3 cellular contexts compared by ENCODE assay signal in the genomic region with DNA sequence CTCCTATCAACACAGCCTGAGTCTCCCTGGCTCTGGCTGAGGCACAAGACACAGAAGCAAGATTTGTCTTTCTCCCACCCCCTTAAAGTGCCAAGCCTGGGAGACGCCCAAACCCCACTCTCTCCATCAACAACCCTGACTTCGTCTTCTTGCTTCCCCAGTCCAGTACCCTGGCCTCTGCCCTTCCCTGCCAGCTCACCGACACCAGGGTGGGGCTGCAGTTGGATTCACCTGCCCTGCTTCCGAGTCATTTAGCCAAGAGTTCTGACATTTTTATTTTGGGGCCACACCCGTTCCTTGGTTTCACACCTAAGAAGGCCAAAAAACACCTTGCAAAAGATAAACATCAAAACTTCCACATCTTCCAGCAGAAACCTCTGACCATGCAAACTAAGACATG.
TF ChIP-seq lines count a peak whose summit lies in the region.

No MANE protein-coding gene starts in this region.

TF ChIP-seq in liver, 16 proteins besides CTCF, POLR2A, EP300 and RAD21:
- TF ChIP-seq HNF4G (IDR thresholded peaks at IDR 0.05) = no peak
- TF ChIP-seq YY1 (IDR thresholded peaks at IDR 0.05) = no peak
- TF ChIP-seq NR2F2 (IDR thresholded peaks at IDR 0.05) = no peak
- TF ChIP-seq FOXA2 (IDR thresholded peaks at IDR 0.05) = no peak
- TF ChIP-seq RXRA (IDR thresholded peaks at IDR 0.05) = no peak
- no peak for TF ChIP-seq FOXA1 (IDR thresholded peaks at IDR 0.05)
- no peak for TF ChIP-seq GABPA (IDR thresholded peaks at IDR 0.05 in 1 of 2, conservative IDR thresholded peaks at IDR 0.05 in 1 of 2)
- no peak for TF ChIP-seq SP1 (IDR thresholded peaks at IDR 0.05)
- TF ChIP-seq EGR1 (IDR thresholded peaks at IDR 0.05; ENCODE audit: low read depth in 2 of 2) = no peak

TF ChIP-seq in HepG2, 621 proteins besides CTCF, POLR2A, EP300 and RAD21 (continues in another document):
- TF ChIP-seq, protein P1, sequence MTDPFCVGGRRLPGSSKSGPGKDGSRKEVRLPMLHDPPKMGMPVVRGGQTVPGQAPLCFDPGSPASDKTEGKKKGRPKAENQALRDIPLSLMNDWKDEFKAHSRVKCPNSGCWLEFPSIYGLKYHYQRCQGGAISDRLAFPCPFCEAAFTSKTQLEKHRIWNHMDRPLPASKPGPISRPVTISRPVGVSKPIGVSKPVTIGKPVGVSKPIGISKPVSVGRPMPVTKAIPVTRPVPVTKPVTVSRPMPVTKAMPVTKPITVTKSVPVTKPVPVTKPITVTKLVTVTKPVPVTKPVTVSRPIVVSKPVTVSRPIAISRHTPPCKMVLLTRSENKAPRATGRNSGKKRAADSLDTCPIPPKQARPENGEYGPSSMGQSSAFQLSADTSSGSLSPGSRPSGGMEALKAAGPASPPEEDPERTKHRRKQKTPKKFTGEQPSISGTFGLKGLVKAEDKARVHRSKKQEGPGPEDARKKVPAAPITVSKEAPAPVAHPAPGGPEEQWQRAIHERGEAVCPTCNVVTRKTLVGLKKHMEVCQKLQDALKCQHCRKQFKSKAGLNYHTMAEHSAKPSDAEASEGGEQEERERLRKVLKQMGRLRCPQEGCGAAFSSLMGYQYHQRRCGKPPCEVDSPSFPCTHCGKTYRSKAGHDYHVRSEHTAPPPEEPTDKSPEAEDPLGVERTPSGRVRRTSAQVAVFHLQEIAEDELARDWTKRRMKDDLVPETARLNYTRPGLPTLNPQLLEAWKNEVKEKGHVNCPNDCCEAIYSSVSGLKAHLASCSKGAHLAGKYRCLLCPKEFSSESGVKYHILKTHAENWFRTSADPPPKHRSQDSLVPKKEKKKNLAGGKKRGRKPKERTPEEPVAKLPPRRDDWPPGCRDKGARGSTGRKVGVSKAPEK (CRISPR knock-in tag; IDR thresholded peaks at IDR 0.05; ENCODE audit: borderline replicate concordance) = no peak
- TF ChIP-seq ZNF629 (CRISPR knock-in tag; conservative IDR thresholded peaks at IDR 0.05) = no peak
- no peak for TF ChIP-seq ZNF639 (CRISPR knock-in tag; conservative IDR thresholded peaks at IDR 0.05)
- TF ChIP-seq, protein P2, sequence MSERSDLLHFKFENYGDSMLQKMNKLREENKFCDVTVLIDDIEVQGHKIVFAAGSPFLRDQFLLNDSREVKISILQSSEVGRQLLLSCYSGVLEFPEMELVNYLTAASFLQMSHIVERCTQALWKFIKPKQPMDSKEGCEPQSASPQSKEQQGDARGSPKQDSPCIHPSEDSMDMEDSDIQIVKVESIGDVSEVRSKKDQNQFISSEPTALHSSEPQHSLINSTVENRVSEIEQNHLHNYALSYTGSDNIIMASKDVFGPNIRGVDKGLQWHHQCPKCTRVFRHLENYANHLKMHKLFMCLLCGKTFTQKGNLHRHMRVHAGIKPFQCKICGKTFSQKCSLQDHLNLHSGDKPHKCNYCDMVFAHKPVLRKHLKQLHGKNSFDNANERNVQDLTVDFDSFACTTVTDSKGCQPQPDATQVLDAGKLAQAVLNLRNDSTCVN (CRISPR knock-in tag; IDR thresholded peaks at IDR 0.05; ENCODE audit: borderline replicate concordance) = no peak
- TF ChIP-seq, protein P3, sequence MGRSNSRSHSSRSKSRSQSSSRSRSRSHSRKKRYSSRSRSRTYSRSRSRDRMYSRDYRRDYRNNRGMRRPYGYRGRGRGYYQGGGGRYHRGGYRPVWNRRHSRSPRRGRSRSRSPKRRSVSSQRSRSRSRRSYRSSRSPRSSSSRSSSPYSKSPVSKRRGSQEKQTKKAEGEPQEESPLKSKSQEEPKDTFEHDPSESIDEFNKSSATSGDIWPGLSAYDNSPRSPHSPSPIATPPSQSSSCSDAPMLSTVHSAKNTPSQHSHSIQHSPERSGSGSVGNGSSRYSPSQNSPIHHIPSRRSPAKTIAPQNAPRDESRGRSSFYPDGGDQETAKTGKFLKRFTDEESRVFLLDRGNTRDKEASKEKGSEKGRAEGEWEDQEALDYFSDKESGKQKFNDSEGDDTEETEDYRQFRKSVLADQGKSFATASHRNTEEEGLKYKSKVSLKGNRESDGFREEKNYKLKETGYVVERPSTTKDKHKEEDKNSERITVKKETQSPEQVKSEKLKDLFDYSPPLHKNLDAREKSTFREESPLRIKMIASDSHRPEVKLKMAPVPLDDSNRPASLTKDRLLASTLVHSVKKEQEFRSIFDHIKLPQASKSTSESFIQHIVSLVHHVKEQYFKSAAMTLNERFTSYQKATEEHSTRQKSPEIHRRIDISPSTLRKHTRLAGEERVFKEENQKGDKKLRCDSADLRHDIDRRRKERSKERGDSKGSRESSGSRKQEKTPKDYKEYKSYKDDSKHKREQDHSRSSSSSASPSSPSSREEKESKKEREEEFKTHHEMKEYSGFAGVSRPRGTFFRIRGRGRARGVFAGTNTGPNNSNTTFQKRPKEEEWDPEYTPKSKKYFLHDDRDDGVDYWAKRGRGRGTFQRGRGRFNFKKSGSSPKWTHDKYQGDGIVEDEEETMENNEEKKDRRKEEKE (IDR thresholded peaks at IDR 0.05) = no peak
- no peak for TF ChIP-seq ZSCAN21 (CRISPR knock-in tag; IDR thresholded peaks at IDR 0.05; ENCODE audit: borderline replicate concordance)

TF ChIP-seq in SK-N-SH treated with all-trans-retinoic acid at 6 μM for 48 hours, 23 proteins besides CTCF, POLR2A, EP300 and RAD21:
- TF ChIP-seq ARNTL (CRISPR knock-in tag; IDR thresholded peaks at IDR 0.05; ENCODE audit: borderline replicate concordance, low read depth) (no peak), BACH2 (CRISPR knock-in tag; IDR thresholded peaks at IDR 0.05; ENCODE audit: borderline replicate concordance) (no peak), RARB (CRISPR knock-in tag; IDR thresholded peaks at IDR 0.05) (no peak), PPARA (CRISPR knock-in tag; IDR thresholded peaks at IDR 0.05; ENCODE audit: borderline replicate concordance) (no peak), SNAI2 (CRISPR knock-in tag; IDR thresholded peaks at IDR 0.05) (no peak), TOX (CRISPR knock-in tag; IDR thresholded peaks at IDR 0.05; ENCODE audit: borderline replicate concordance) (no peak), ZFP3 (CRISPR knock-in tag; IDR thresholded peaks at IDR 0.05) (no peak), CSDC2 (CRISPR knock-in tag; IDR thresholded peaks at IDR 0.05) (no peak), ESRRG (CRISPR knock-in tag; IDR thresholded peaks at IDR 0.05) (no peak), ZNF70 (CRISPR knock-in tag; IDR thresholded peaks at IDR 0.05) (no peak), OSR1 (CRISPR knock-in tag; IDR thresholded peaks at IDR 0.05) (no peak), CREB5 (CRISPR knock-in tag; IDR thresholded peaks at IDR 0.05; ENCODE audit: low read depth) (no peak)
- TF ChIP-seq, protein P4, sequence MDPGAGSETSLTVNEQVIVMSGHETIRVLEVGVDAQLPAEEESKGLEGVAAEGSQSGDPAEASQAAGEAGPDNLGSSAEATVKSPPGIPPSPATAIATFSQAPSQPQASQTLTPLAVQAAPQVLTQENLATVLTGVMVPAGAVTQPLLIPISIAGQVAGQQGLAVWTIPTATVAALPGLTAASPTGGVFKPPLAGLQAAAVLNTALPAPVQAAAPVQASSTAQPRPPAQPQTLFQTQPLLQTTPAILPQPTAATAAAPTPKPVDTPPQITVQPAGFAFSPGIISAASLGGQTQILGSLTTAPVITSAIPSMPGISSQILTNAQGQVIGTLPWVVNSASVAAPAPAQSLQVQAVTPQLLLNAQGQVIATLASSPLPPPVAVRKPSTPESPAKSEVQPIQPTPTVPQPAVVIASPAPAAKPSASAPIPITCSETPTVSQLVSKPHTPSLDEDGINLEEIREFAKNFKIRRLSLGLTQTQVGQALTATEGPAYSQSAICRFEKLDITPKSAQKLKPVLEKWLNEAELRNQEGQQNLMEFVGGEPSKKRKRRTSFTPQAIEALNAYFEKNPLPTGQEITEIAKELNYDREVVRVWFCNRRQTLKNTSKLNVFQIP (CRISPR knock-in tag; IDR thresholded peaks at IDR 0.05; ENCODE audit: borderline replicate concordance, low read depth) = no peak
- TF ChIP-seq, protein P5, sequence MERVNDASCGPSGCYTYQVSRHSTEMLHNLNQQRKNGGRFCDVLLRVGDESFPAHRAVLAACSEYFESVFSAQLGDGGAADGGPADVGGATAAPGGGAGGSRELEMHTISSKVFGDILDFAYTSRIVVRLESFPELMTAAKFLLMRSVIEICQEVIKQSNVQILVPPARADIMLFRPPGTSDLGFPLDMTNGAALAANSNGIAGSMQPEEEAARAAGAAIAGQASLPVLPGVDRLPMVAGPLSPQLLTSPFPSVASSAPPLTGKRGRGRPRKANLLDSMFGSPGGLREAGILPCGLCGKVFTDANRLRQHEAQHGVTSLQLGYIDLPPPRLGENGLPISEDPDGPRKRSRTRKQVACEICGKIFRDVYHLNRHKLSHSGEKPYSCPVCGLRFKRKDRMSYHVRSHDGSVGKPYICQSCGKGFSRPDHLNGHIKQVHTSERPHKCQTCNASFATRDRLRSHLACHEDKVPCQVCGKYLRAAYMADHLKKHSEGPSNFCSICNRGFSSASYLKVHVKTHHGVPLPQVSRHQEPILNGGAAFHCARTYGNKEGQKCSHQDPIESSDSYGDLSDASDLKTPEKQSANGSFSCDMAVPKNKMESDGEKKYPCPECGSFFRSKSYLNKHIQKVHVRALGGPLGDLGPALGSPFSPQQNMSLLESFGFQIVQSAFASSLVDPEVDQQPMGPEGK (CRISPR knock-in tag; IDR thresholded peaks at IDR 0.05; ENCODE audit: borderline replicate concordance) = no peak
